7 cellular contexts compared by ENCODE assay signal in the genomic region with DNA sequence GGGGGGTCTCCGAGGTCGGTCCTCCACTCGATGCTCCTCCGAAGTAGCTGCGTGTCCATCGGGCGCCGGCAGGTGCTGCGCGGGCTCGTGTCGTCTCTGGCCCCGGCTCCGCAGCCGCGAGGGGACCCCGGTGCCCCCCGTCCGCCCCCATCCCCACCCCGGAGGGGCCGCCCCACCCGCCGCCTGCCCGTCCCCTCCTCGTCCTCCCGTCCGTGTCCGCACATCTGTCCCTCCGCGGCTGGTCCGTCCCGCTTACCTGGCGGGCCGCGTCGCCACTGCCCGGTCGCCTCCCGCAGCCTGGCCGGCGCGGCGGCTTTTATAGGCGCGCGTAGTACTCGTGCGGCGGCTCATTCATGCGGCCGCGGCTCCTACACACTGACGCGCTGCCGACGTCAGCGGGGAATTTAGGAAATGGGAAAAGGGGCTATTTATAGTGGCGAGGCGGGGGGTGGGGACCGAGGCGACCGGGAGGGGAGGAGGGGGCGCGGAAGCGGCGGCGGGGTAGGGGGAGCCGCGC. TPM values are rescaled to one million over a fixed set of nuclear protein-coding genes. Genes with fewer than 3 reads are reported as not detected.
DNase-seq lines count a peak whose midpoint lies in the region; ATAC-seq and TF ChIP-seq lines count a peak whose summit lies in the region.

No MANE protein-coding gene starts in this region.

- H3K36me3 ChIP-seq in endodermal cell (ENCODE audit: control insufficient read depth, insufficient read depth, low read length) (peaks cover 4% of the 10 kb centered on the region), prostate gland (no peaks in the 10 kb centered on the region)

- H3K9ac ChIP-seq in endodermal cell (ENCODE audit: extremely low read depth, low read length, poor library complexity, severe bottlenecking): no peak overlapping the region

- H3K4me3 ChIP-seq in GM08714 (ENCODE audit: low read length): peak overlapping the region; percentile 35; the same call in 1 of the 2 replicates
- H3K4me3 ChIP-seq in endodermal cell (ENCODE audit: low read length): peak overlapping the region; percentile 29
- peak overlapping the region; percentile 51 to 65 for H3K4me3 ChIP-seq in prostate gland

- peak overlapping the region; percentile 25 for H3K4me3 Mint-ChIP-seq in endodermal cell

- peaks cover 51% of the 10 kb centered on the region for H3K27me3 ChIP-seq in endodermal cell (ENCODE audit: control insufficient read depth, insufficient read depth, low read length, poor library complexity, severe bottlenecking)
- H3K27me3 ChIP-seq in prostate gland (replicated peaks; ENCODE audit: insufficient read depth): no peaks in the 10 kb centered on the region

- H3K9me3 Mint-ChIP-seq in endodermal cell: peaks cover 1% of the 10 kb centered on the region

- H3K27ac Mint-ChIP-seq in endodermal cell: no peak overlapping the region

- no peak for TF ChIP-seq POLR2A in prostate gland (IDR thresholded peaks at IDR 0.05)

- peaks cover 12% of the 10 kb centered on the region for H3K4me1 Mint-ChIP-seq in endodermal cell

- WGBS in endodermal cell (ENCODE audit: insufficient coverage in 1 of 2, insufficient read length in 1 of 2), 2 experiments: 1 to 3% methylated on average over 30 to 69 of the region's 69 CpGs
- under 1% methylated on average over 53 of the region's 69 CpGs for WGBS in prostate gland

- no peaks in the 10 kb centered on the region for H3K36me3 Mint-ChIP-seq in endodermal cell (ENCODE audit: low read depth)

- peaks cover 67% of the 10 kb centered on the region for H3K27me3 Mint-ChIP-seq in endodermal cell (ENCODE audit: insufficient read depth)

- ATAC-seq in GM21423 (IDR thresholded peaks at IDR 0.05; ENCODE audit: unreplicated experiment): no peak
- no peak for ATAC-seq in GM21515 (IDR thresholded peaks at IDR 0.05; ENCODE audit: unreplicated experiment)

- intact Hi-C loops in prostate gland (cut with DNase I): loop anchor here (10.0 kb wide), 1 partner anchor 344 kb away; no protein-coding TSS in a partner anchor

- H3K4me1 ChIP-seq in endodermal cell (ENCODE audit: control insufficient read depth, insufficient read depth, low read length): peaks cover 2% of the 10 kb centered on the region
- H3K4me1 ChIP-seq in prostate gland (replicated peaks): peaks cover 4% of the 10 kb centered on the region

- TF ChIP-seq CTCF in endodermal cell (conservative IDR thresholded peaks at IDR 0.05): peak; percentile 40
- TF ChIP-seq CTCF in prostate gland (IDR thresholded peaks at IDR 0.05): no peak

- no peak overlapping the region for H3K27ac ChIP-seq in endodermal cell (ENCODE audit: low read depth, low read length)
- H3K27ac ChIP-seq in prostate gland: peak overlapping the region; percentile 57 to 78

- H3K9me3 ChIP-seq in endodermal cell (ENCODE audit: control insufficient read depth, low read length) (no peaks in the 10 kb centered on the region), prostate gland (no peaks in the 10 kb centered on the region)

- DNase-seq in NCI-H226 (peak; percentile 3), endodermal cell (peak; percentile 77), prostate gland (ENCODE audit: low spot score) (no peak), GF-D8 (lab: John Stamatoyannopoulos, UW) (no peak)

RNA-seq across cellular contexts. Expression of a gene that starts 4.0 kb away (rescaled TPM):
- total RNA-seq in endodermal cell (under 1 TPM; 0.13 to 0.57 TPM), prostate gland (10 to 100 TPM; 20.5 to 33.1 TPM)
- polyA plus RNA-seq in endodermal cell (2013, experiment 1 of 2): 0.64 TPM
- 0.21 TPM for polyA plus RNA-seq in endodermal cell (2013, experiment 2 of 2)

RNA-seq across cellular contexts. Expression of a gene that starts 9.1 kb away (rescaled TPM):
- total RNA-seq in endodermal cell (10 to 100 TPM; 19.8 to 27.5 TPM), prostate gland (10 to 100 TPM; 52.2 to 57.5 TPM)
- polyA plus RNA-seq in endodermal cell (2013, experiment 1 of 2): 24.3 TPM
- polyA plus RNA-seq in endodermal cell (2013, experiment 2 of 2): 24.8 TPM

RNA-seq across cellular contexts. Expression of a gene that starts 21.0 kb away (rescaled TPM):
- 10 to 100 TPM; 31.1 to 48.3 TPM for total RNA-seq in endodermal cell
- 34.4 TPM for polyA plus RNA-seq in endodermal cell (2013, experiment 1 of 2)
- 26.5 TPM for polyA plus RNA-seq in endodermal cell (2013, experiment 2 of 2)
- 10 to 100 TPM; 61.4 to 84.1 TPM for total RNA-seq in prostate gland

RNA-seq across cellular contexts. Expression of a gene that starts 25.8 kb away (rescaled TPM):
- total RNA-seq in endodermal cell (10 to 100 TPM; 18.2 to 19.6 TPM), prostate gland (10 to 100 TPM in 1 of 2 donors, 1 to 10 TPM in 1; 8.3 to 21.5 TPM)
- polyA plus RNA-seq in endodermal cell (2013, experiment 1 of 2): 5.4 TPM
- 7.7 TPM for polyA plus RNA-seq in endodermal cell (2013, experiment 2 of 2)

Comparison
In these comparisons a context has a peak if more than half of its experiments do, and no peak if none do; other contexts are left out.
1. DNase-seq: peak in NCI-H226 (single experiment) and endodermal cell (single experiment); none in prostate gland (single experiment) and GF-D8 (single experiment).
2. RNA of a gene that starts 4.0 kb away (total RNA-seq): 20.5 to 33.1 TPM in prostate gland; 0.13 to 0.57 TPM in endodermal cell; every median in the first group is over 10 times any median in the second.
3. Peak in every context shown above with its lines, with median percentiles within 50 percentile points of each other: H3K4me3 ChIP-seq.